1 cellular context compared by ENCODE assay signal in genomic region chr17:58515286-58515685, GRCh38.
TF ChIP-seq lines count a peak whose summit lies in the region.

No MANE protein-coding gene starts in this region.

TF ChIP-seq in H1, 55 proteins besides CTCF, POLR2A, EP300 and RAD21:
- no peak for TF ChIP-seq POU5F1 (IDR thresholded peaks at IDR 0.05; ENCODE audit: low read depth, low read length)
- TF ChIP-seq HDAC6 (IDR thresholded peaks at IDR 0.05; ENCODE audit: low read depth, low read length) = no peak
- TF ChIP-seq GTF2F1 (IDR thresholded peaks at IDR 0.05; ENCODE audit: borderline replicate concordance, low read depth, low read length) = no peak
- TF ChIP-seq TBP (IDR thresholded peaks at IDR 0.05; ENCODE audit: low read depth, low read length) = no peak
- TF ChIP-seq PHF8 (conservative IDR thresholded peaks at IDR 0.05; ENCODE audit: low read depth, low read length) = no peak
- TF ChIP-seq CHD7 (IDR thresholded peaks at IDR 0.05; ENCODE audit: insufficient replicate concordance, low read length) = no peak
- TF ChIP-seq NRF1 (IDR thresholded peaks at IDR 0.05; ENCODE audit: low read depth, low read length) = no peak
- TF ChIP-seq CHD1 (IDR thresholded peaks at IDR 0.05; ENCODE audit: low read depth, low read length) = no peak
- no peak for TF ChIP-seq SIN3A (conservative IDR thresholded peaks at IDR 0.05 in 1 of 2, IDR thresholded peaks at IDR 0.05 in 1 of 2; ENCODE audit: low read depth in 1 of 2, low read length in 2 of 2)
- no peak for TF ChIP-seq CREB1 (IDR thresholded peaks at IDR 0.05)
- no peak for TF ChIP-seq TAF7 (optimal IDR thresholded peaks at IDR 0.05; ENCODE audit: borderline replicate concordance, low read depth, low read length)
- no peak for TF ChIP-seq SIRT6 (IDR thresholded peaks at IDR 0.05; ENCODE audit: low read length)
- TF ChIP-seq KDM4A (IDR thresholded peaks at IDR 0.05; ENCODE audit: low read depth, low read length, severe bottlenecking) = no peak
